Comparison of ENCODE assay signal across 9 cellular contexts in the genomic region with DNA sequence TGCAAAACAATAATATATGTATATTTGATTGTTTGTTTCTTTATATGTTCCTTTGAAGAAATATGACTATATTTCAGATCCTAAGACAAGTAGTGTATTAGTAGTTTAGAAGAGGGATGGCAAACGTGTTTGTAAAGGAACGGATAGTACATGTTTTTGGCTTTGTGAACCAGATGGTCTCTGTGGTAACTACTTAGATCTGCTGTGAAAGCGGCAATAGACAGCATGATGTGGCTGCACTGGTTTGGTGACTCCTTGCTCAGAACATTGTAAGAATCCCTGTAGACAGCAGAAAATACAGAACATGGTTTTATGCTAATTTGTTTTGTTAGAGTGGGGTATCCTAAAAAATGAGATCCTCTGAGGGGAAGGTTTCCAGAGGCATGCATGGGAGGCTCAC. TPM values are rescaled to one million over a fixed set of nuclear protein-coding genes. Genes with fewer than 3 reads are reported as not detected.
DNase-seq lines count a peak whose midpoint lies in the region; ATAC-seq and TF ChIP-seq lines count a peak whose summit lies in the region.
"Had no signal": no experiment of that assay in that cellular context is flagged by ENCODE, and none has a peak within 500 bp of the region (broad histone marks: within the 10 kb centered on the region; RNA-seq: fewer than 3 reads in every experiment).

No MANE protein-coding gene starts in this region.

- H3K4me1 Mint-ChIP-seq in nephron = peaks cover 27% of the 10 kb centered on the region

- ATAC-seq in GM18498 (IDR thresholded peaks at IDR 0.05; ENCODE audit: unreplicated experiment) (peak; percentile 22), GM21423 (IDR thresholded peaks at IDR 0.05; ENCODE audit: unreplicated experiment) (peak; percentile 20), Panc1 (no peak), GM21360 (IDR thresholded peaks at IDR 0.05; ENCODE audit: unreplicated experiment) (no peak), HG03097 (IDR thresholded peaks at IDR 0.05; ENCODE audit: low FRiP score, unreplicated experiment) (no peak)

- H3K36me3 ChIP-seq in Panc1 (ENCODE audit: control insufficient read depth, insufficient read depth, low read length) = peaks cover 2% of the 10 kb centered on the region

- peak overlapping the region; percentile 36 to 66 (median 46) for H3K4me3 Mint-ChIP-seq in nephron

- H3K27me3 Mint-ChIP-seq in nephron (ENCODE audit: low read depth) = no peaks in the 10 kb centered on the region

- in situ Hi-C loops in Panc1 (cut with HindIII; ENCODE audit: low pct_unique_long_range_greater_than_20kb, low sequenced_read_pairs) = no loop called here

- CTCF ChIA-PET in Panc1 (lab: Charles Lee) = no interaction called here

- H3K9me3 ChIP-seq in Panc1 (ENCODE audit: control insufficient read depth, insufficient read depth, low read depth, low read length) = no peaks in the 10 kb centered on the region

- H3K27ac Mint-ChIP-seq in nephron = peak overlapping the region; percentile 9 to 57 (median 24)

- POLR2A ChIA-PET in Panc1 (lab: Charles Lee) = interaction anchor here (0.6 kb wide), 1 partner anchor 88 kb away, joined by 3 read pairs; no protein-coding TSS in a partner anchor

- intact Hi-C loops in Panc1 (cut with micrococcal nuclease; ENCODE audit: unreplicated experiment) = no loop called here

- no peak for TF ChIP-seq CTCF in Panc1 (IDR thresholded peaks at IDR 0.05)
- TF ChIP-seq CTCF in nephron (IDR thresholded peaks at IDR 0.05; ENCODE audit: unreplicated experiment in 3 of 3) = no peak

- peaks cover 11% of the 10 kb centered on the region for H3K4me1 ChIP-seq in Panc1 (ENCODE audit: control insufficient read depth, insufficient read depth, low read length)

- peak overlapping the region; percentile 17; the same call in 1 of the 2 replicates for H3K27ac ChIP-seq in Panc1 (ENCODE audit: low read length)

- peaks cover 22% of the 10 kb centered on the region for H3K36me3 Mint-ChIP-seq in nephron (ENCODE audit: low read depth)

- no TSS peak for BruUV-seq in Panc1 (replicated peaks; lab: Mats Ljungman, UMichigan)

- H3K27me3 ChIP-seq in Panc1 (ENCODE audit: control insufficient read depth, insufficient read depth, low read length) = no peaks in the 10 kb centered on the region

- H3K9me3 Mint-ChIP-seq in nephron = no peaks in the 10 kb centered on the region

- DNase-seq in Panc1 (ENCODE audit: low read depth, low spot score) (no peak), retina (no peak)
- no peak for DNase-seq in activated CD4-positive, alpha-beta T cell treated with anti-CD3 and anti-CD28 coated beads, Interleukin-2, amount 50 U/mL, for 48 hours
- DNase-seq: NCI-H146 had no signal

- no peak overlapping the region for H3K4me3 ChIP-seq in Panc1 (ENCODE audit: low read depth in 2 of 2, low read length in 2 of 2)

RNA-seq across cellular contexts. Expression of a gene that starts 3.1 kb away (rescaled TPM):
- total RNA-seq in Panc1 (2021; ENCODE audit: unreplicated experiment) = 57.2 TPM
- 60.2 TPM for polyA plus RNA-seq in Panc1 (2012; ENCODE audit: insufficient read length)

RNA-seq across cellular contexts. Expression of a gene that starts 58.5 kb away (rescaled TPM):
- total RNA-seq in Panc1 (2021; ENCODE audit: unreplicated experiment) = 77.9 TPM
- polyA plus RNA-seq in Panc1 (2012; ENCODE audit: insufficient read length) = 27.3 TPM

Comparison
In these comparisons a context has a peak if more than half of its experiments do, and no peak if none do; other contexts are left out.
1. ATAC-seq: peak in GM18498 (single experiment) and GM21423 (single experiment); none in Panc1 (single experiment), GM21360 (single experiment) and HG03097 (single experiment).